In genomic region chr15:80991446-80991845, GRCh38 we compare ENCODE assay signal across 10 cellular contexts. TPM values are rescaled to one million over a fixed set of nuclear protein-coding genes. Genes with fewer than 3 reads are reported as not detected.
DNase-seq lines count a peak whose midpoint lies in the region; ATAC-seq and TF ChIP-seq lines count a peak whose summit lies in the region.
"Had no signal": no experiment of that assay in that cellular context is flagged by ENCODE, and none has a peak within 500 bp of the region (broad histone marks: within the 10 kb centered on the region; RNA-seq: fewer than 3 reads in every experiment).

No MANE protein-coding gene starts in this region.

- peak overlapping the region in 3 of 4 donors; percentile 87 to 91 (median 89) for H3K27ac ChIP-seq in body of pancreas

- no peaks in the 10 kb centered on the region for H3K36me3 ChIP-seq in body of pancreas (replicated peaks in 1 of 2; ENCODE audit: insufficient read depth in 1 of 2, low read depth in 2 of 2)

- 54 to 59% methylated on average over 4 of the region's 4 CpGs for WGBS in body of pancreas, 2 donors

- no peaks in the 10 kb centered on the region for H3K9me3 ChIP-seq in body of pancreas

- intact Hi-C loops in body of pancreas (cut with DNase I): no loop called here

- no peaks in the 10 kb centered on the region for H3K27me3 ChIP-seq in body of pancreas

- no peak for DNase-seq in AG09309 (ENCODE audit: low read depth)
- DNase-seq in KBM-7: peak; percentile 30
- DNase-seq in body of pancreas: peak; percentile 44 to 75 (median 64)
- DNase-seq in medulla oblongata (ENCODE audit: extremely low spot score): peak; percentile 86
- no peak for DNase-seq in GM13976 (ENCODE audit: low spot score)
- no peak for DNase-seq in NCI-H1092 (lab: John Stamatoyannopoulos, UW)
- DNase-seq: effector memory CD4-positive, alpha-beta T cell; NCI-H2081 treated with DMSO at 0.1 percent for 48 hours had no signal

- peak; percentile 21 for ATAC-seq in body of pancreas
- no peak for ATAC-seq in GM21723 (IDR thresholded peaks at IDR 0.05; ENCODE audit: unreplicated experiment)
- no peak for ATAC-seq in HG03457 (IDR thresholded peaks at IDR 0.05; ENCODE audit: unreplicated experiment)

- no peak overlapping the region for H3K4me3 ChIP-seq in AG09309 (ENCODE audit: control insufficient read depth, low read depth, low read length)
- H3K4me3 ChIP-seq in body of pancreas: no peak overlapping the region

- TF ChIP-seq CTCF in AG09309 (IDR thresholded peaks at IDR 0.05; ENCODE audit: control insufficient read depth, insufficient read depth, low read depth, low read length, missing control alignments) (peak; percentile 18), body of pancreas (IDR thresholded peaks at IDR 0.05) (peak in 1 of 7 experiments; percentile 30), GM13976 (IDR thresholded peaks at IDR 0.05; ENCODE audit: borderline replicate concordance, control extremely low read depth, extremely low read depth, insufficient read depth, missing control alignments) (no peak)

- peaks cover 43% of the 10 kb centered on the region for H3K4me1 ChIP-seq in body of pancreas

- in situ Hi-C loops in KBM-7 (cut with MboI; ENCODE audit: low pct_unique_long_range_greater_than_20kb, low sequenced_read_pairs) (loop anchor here (10.0 kb wide), 1 partner anchor 273 kb away; no protein-coding TSS in a partner anchor), GM13976 (cut with MboI; ENCODE audit: low sequenced_read_pairs, unreplicated experiment) (loop anchor here (25.0 kb wide), 1 partner anchor 271 kb away; no protein-coding TSS in a partner anchor)

- TF ChIP-seq POLR2A in body of pancreas (IDR thresholded peaks at IDR 0.05): no peak

RNA-seq across cellular contexts. Expression of gene MESD, which starts 1.8 kb away (rescaled TPM):
- 10 to 100 TPM; 22.3 to 34.6 TPM for total RNA-seq in body of pancreas

RNA-seq across cellular contexts. Expression of gene TLNRD1, which starts 9.3 kb away (rescaled TPM):
- total RNA-seq in body of pancreas: 10 to 100 TPM; 22.6 to 44.8 TPM

Comparison
In these comparisons a context has a peak if more than half of its experiments do, and no peak if none do; other contexts are left out.
1. DNase-seq: peak in KBM-7 (single experiment), body of pancreas (4 of 4) and medulla oblongata (single experiment); none in AG09309 (single experiment), GM13976 (single experiment) and NCI-H1092 (single experiment).